17 cellular contexts compared by ENCODE assay signal in the genomic region with DNA sequence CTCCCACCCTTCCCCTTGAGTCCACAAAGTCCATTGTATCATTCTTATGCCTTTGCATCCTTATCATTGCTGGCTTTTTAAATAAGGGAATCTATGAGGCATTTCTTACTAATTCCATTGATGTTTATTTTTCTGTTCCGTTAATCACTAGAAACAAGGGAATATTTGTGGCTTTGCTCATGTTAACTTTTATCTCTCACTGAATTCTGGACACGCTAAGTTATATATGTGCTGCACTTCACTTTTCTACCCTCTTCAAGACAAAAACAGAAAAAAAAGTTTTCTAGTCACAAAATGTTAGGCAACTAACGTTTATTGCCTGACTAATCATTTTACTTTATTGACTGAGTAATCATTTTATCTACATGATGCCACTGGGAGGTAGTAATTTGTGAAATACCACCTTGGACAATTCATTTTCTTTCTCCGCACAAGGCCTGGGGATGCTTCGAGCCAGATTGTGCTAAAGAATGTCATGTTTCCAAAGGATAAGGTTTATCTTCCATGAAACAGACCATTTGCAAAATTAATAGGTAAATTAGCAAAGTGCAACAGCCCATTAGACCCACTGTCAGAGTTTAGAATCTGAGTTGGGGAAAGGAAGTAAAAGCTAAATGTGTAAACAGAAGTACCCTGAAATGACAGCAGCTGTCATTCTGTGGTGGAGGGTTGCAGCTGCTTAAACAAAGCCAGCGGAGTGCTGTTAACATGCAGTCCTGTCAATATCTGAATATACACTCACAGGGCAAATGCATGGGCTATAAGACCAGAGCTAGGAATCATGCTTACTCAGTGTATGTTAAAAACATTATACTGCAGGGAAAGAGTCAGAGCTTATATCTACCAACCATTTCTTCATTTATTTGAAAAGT.
A peak's percentile ranks its signal among the peaks of the same experiment; 100 is the strongest.
DNase-seq lines count a peak whose midpoint lies in the region; ATAC-seq and TF ChIP-seq lines count a peak whose summit lies in the region.
"Had no signal": no experiment of that assay in that cellular context is flagged by ENCODE, and none has a peak within 500 bp of the region (broad histone marks: within the 10 kb centered on the region; RNA-seq: fewer than 3 reads in every experiment).

No MANE protein-coding gene starts in this region.

- peaks cover 10% of the 10 kb centered on the region for H3K27me3 Mint-ChIP-seq in glutamatergic neuron (ENCODE audit: unreplicated experiment)
- H3K27me3 Mint-ChIP-seq: CD8-positive, alpha-beta memory T cell; effector memory CD8-positive, alpha-beta T cell; naive thymus-derived CD8-positive, alpha-beta T cell had no signal

- peaks cover 35% of the 10 kb centered on the region for H3K4me1 Mint-ChIP-seq in glutamatergic neuron (ENCODE audit: low read depth, unreplicated experiment)
- H3K4me1 Mint-ChIP-seq: CD8-positive, alpha-beta memory T cell; naive thymus-derived CD8-positive, alpha-beta T cell had no signal

- ATAC-seq in HG03521 (IDR thresholded peaks at IDR 0.05; ENCODE audit: unreplicated experiment) (no peak), HG02642 (IDR thresholded peaks at IDR 0.05; ENCODE audit: poor library complexity, unreplicated experiment) (no peak)
- ATAC-seq: effector memory CD8-positive, alpha-beta T cell; naive thymus-derived CD8-positive, alpha-beta T cell had no signal

- H3K9me3 Mint-ChIP-seq in glutamatergic neuron (ENCODE audit: unreplicated experiment) = peaks cover 9% of the 10 kb centered on the region

- TF ChIP-seq CTCF in glutamatergic neuron (IDR thresholded peaks at IDR 0.05; ENCODE audit: partially characterized antibody, unreplicated experiment) = no peak

- no peak overlapping the region for H3K4me3 Mint-ChIP-seq in glutamatergic neuron (ENCODE audit: unreplicated experiment)
- H3K4me3 Mint-ChIP-seq: CD8-positive, alpha-beta memory T cell; effector memory CD8-positive, alpha-beta T cell; naive thymus-derived CD8-positive, alpha-beta T cell had no signal

- peak overlapping the region; percentile 95 for H3K27ac Mint-ChIP-seq in glutamatergic neuron (ENCODE audit: unreplicated experiment)
- H3K27ac Mint-ChIP-seq: CD8-positive, alpha-beta memory T cell; effector memory CD8-positive, alpha-beta T cell; naive thymus-derived CD8-positive, alpha-beta T cell had no signal

- H3K36me3 Mint-ChIP-seq in glutamatergic neuron (ENCODE audit: unreplicated experiment) = no peaks in the 10 kb centered on the region
- H3K36me3 Mint-ChIP-seq: CD8-positive, alpha-beta memory T cell had no signal

- DNase-seq in DMS53 treated with DMSO at 0.1 percent for 48 hours (lab: John Stamatoyannopoulos, UW; ENCODE audit: unreplicated experiment) (peak; percentile 70), NCI-H146 (lab: John Stamatoyannopoulos, UW) (peak; percentile 91), NCI-H510A treated with DMSO at 0.1 percent for 48 hours (lab: John Stamatoyannopoulos, UW) (peak; percentile 89), glutamatergic neuron (peak; percentile 19), NOMO-1 (lab: John Stamatoyannopoulos, UW; ENCODE audit: unreplicated experiment in 2 of 2) (no peak), amniotic stem cell (lab: John Stamatoyannopoulos, UW) (no peak)
- DNase-seq: activated gamma-delta T cell treated with Interleukin-2 at 50 U/mL for 16 hours; aorta; CD8-positive, alpha-beta memory T cell; effector memory CD8-positive, alpha-beta T cell; GF-D8; islet precursor cell; mammary epithelial cell; naive thymus-derived CD8-positive, alpha-beta T cell; stimulated activated CD4-positive, alpha-beta T cell treated with anti-CD3 and anti-CD28 coated beads, Interleukin-2, amount 100 ng/mL, for 48 hours had no signal

Comparison
In these comparisons a context has a peak if more than half of its experiments do, and no peak if none do; other contexts are left out.
1. DNase-seq: peak in DMS53 treated with DMSO at 0.1 percent for 48 hours (single experiment), NCI-H146 (single experiment), NCI-H510A treated with DMSO at 0.1 percent for 48 hours (single experiment) and glutamatergic neuron (single experiment); none in NOMO-1 (0 of 2) and amniotic stem cell (single experiment).